In the genomic region with DNA sequence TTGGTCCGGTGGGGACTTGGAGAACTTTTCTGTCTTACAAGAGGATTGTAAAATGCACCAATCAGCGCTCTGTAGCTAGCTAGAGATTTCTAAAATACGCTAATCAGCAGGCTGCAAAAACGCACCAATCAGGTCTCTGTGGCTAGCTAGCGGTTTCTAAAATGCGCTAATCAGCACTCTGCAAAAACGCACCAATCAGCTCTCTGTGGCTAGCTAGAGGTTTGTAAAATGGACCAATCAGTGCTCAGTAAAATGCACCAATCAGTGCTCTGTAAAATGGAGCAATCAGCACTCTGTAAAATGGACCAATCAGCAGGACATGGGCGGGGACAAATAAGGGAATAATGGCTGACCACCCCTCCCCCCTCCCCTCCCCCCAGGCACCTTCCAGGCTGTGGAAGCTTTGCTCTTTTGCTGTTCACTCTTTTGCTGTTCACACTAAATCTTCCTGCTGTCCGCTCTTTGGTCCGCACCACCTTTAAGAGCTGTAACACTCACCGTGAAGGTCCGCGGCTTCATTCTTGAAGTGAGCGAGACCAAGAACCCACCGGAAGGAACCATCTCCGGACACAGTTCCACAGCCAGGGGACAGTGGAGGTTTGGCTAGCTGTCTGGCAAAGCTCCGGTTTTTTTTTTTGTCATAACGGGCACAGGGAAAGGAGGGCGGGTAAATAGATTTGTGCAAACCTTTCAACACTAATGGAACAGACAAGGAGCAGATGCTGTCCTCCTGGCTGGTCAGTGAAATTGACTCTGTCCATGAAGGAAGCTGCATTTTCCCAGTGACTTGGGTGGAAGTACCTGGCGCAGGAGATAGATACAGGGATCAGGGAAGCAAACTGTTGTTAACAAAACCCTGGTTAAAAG, we compare ENCODE assay signal across 1 cellular context.
TF ChIP-seq lines count a peak whose summit lies in the region.

No MANE protein-coding gene starts in this region.

TF ChIP-seq in HEK293T, 16 proteins besides CTCF, POLR2A, EP300 and RAD21:
- TF ChIP-seq TARDBP (IDR thresholded peaks at IDR 0.05), result no peak
- no peak for TF ChIP-seq ZNF384 (IDR thresholded peaks at IDR 0.05)
- no peak for TF ChIP-seq CTBP1 (IDR thresholded peaks at IDR 0.05; ENCODE audit: borderline replicate concordance)
- no peak for TF ChIP-seq HDGF (IDR thresholded peaks at IDR 0.05; ENCODE audit: borderline replicate concordance)
- no peak for TF ChIP-seq PKNOX1 (IDR thresholded peaks at IDR 0.05)
- TF ChIP-seq LEF1 (IDR thresholded peaks at IDR 0.05; ENCODE audit: borderline replicate concordance), result no peak
- TF ChIP-seq FOXA1 (IDR thresholded peaks at IDR 0.05), result no peak
- TF ChIP-seq ARNT (IDR thresholded peaks at IDR 0.05), result no peak
- TF ChIP-seq BHLHE40 (IDR thresholded peaks at IDR 0.05; ENCODE audit: borderline replicate concordance), result no peak
- TF ChIP-seq L3MBTL2 (conservative IDR thresholded peaks at IDR 0.05), result no peak
